In the genomic region with DNA sequence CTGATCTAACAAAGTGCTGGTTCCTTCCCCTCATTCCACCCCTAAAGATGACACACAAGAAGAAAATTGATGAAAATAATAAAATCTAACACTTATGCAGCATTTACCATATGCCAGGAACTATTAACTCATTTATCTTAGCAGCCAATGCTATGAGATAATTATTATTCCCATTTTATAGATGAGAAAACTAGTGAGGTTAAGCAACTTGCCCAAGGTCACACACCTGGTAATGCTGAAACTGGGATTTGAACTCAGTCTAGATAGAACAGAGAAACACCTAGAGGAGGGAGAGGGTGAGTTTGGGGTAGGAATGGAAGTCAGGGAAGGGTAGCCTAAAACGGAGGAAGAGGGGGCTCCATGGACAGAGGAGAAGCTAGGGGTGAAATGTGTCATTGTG, we compare ENCODE assay signal across 30 cellular contexts. TPM values are rescaled to one million over a fixed set of nuclear protein-coding genes. Genes with fewer than 3 reads are reported as not detected.
A peak's percentile ranks its signal among the peaks of the same experiment; 100 is the strongest.
DNase-seq lines count a peak whose midpoint lies in the region; ATAC-seq and TF ChIP-seq lines count a peak whose summit lies in the region.
"Had no signal": no experiment of that assay in that cellular context is flagged by ENCODE, and none has a peak within 500 bp of the region (broad histone marks: within the 10 kb centered on the region; RNA-seq: fewer than 3 reads in every experiment).

No MANE protein-coding gene starts in this region.

- TF ChIP-seq CTCF in neural crest cell (conservative IDR thresholded peaks at IDR 0.05) (no peak), colonic mucosa (IDR thresholded peaks at IDR 0.05) (no peak)

- H3K4me3 ChIP-seq in CD8-positive, alpha-beta memory T cell (ENCODE audit: low read length): no peak overlapping the region
- no peak overlapping the region for H3K4me3 ChIP-seq in colonic mucosa
- H3K4me3 ChIP-seq: A549, breast epithelium, heart right ventricle, lung, thoracic aorta, vagina had no signal

- H3K4me3 Mint-ChIP-seq in activated T-cell treated with anti-CD3 and anti-CD28 coated beads, Interleukin-2, amount 50 U/mL, for 24 hours: no peak overlapping the region
- no peak overlapping the region for H3K4me3 Mint-ChIP-seq in CD8-positive, alpha-beta memory T cell
- H3K4me3 Mint-ChIP-seq in activated naive CD8-positive, alpha-beta T cell treated with anti-CD3 and anti-CD28 coated beads for 36 hours: no peak overlapping the region
- H3K4me3 Mint-ChIP-seq in neural crest cell: peak overlapping the region; percentile 61
- H3K4me3 Mint-ChIP-seq: IgD-negative memory B cell had no signal

- H3K36me3 ChIP-seq in CD8-positive, alpha-beta memory T cell (ENCODE audit: insufficient read depth, low read length): no peaks in the 10 kb centered on the region
- H3K36me3 ChIP-seq in colonic mucosa: no peaks in the 10 kb centered on the region
- H3K36me3 ChIP-seq: breast epithelium, neutrophil, vagina had no signal

- intact Hi-C loops in colonic mucosa (cut with DNase I): no loop called here

- peaks cover 42% of the 10 kb centered on the region for H3K4me1 Mint-ChIP-seq in activated T-cell treated with anti-CD3 and anti-CD28 coated beads, Interleukin-2, amount 50 U/mL, for 24 hours (ENCODE audit: low read depth)
- H3K4me1 Mint-ChIP-seq in CD8-positive, alpha-beta memory T cell: peaks cover 14 to 36% (median 14%) of the 10 kb centered on the region in 3 donors
- H3K4me1 Mint-ChIP-seq in activated naive CD8-positive, alpha-beta T cell treated with anti-CD3 and anti-CD28 coated beads for 36 hours: peaks cover 26% of the 10 kb centered on the region
- peaks cover 15% of the 10 kb centered on the region for H3K4me1 Mint-ChIP-seq in neural crest cell

- H3K27me3 ChIP-seq in CD8-positive, alpha-beta memory T cell (ENCODE audit: insufficient read depth, low read length, poor library complexity, severe bottlenecking): no peaks in the 10 kb centered on the region
- H3K27me3 ChIP-seq in colonic mucosa: no peaks in the 10 kb centered on the region
- H3K27me3 ChIP-seq: heart right ventricle, neutrophil, vagina had no signal

- H3K4me1 ChIP-seq in CD8-positive, alpha-beta memory T cell (ENCODE audit: insufficient read depth, low read length): no peaks in the 10 kb centered on the region
- H3K4me1 ChIP-seq in colonic mucosa: no peaks in the 10 kb centered on the region
- H3K4me1 ChIP-seq: breast epithelium, vagina had no signal

- no peak overlapping the region for H3K9ac ChIP-seq in colonic mucosa (ENCODE audit: low read depth in 2 of 2, low read length in 2 of 2)

- no peaks in the 10 kb centered on the region for H3K9me3 Mint-ChIP-seq in activated T-cell treated with anti-CD3 and anti-CD28 coated beads, Interleukin-2, amount 50 U/mL, for 24 hours
- H3K9me3 Mint-ChIP-seq in CD8-positive, alpha-beta memory T cell: no peaks in the 10 kb centered on the region
- no peaks in the 10 kb centered on the region for H3K9me3 Mint-ChIP-seq in activated naive CD8-positive, alpha-beta T cell treated with anti-CD3 and anti-CD28 coated beads for 36 hours
- peaks cover 4% of the 10 kb centered on the region for H3K9me3 Mint-ChIP-seq in neural crest cell
- H3K9me3 Mint-ChIP-seq: effector memory CD8-positive, alpha-beta T cell; IgD-negative memory B cell had no signal

- H3K27ac Mint-ChIP-seq in activated T-cell treated with anti-CD3 and anti-CD28 coated beads, Interleukin-2, amount 50 U/mL, for 24 hours: peak overlapping the region; percentile 12
- H3K27ac Mint-ChIP-seq in CD8-positive, alpha-beta memory T cell: peak overlapping the region in 5 of 8 donors; percentile 27 to 66 (median 33)
- peak overlapping the region; percentile 50 for H3K27ac Mint-ChIP-seq in activated naive CD8-positive, alpha-beta T cell treated with anti-CD3 and anti-CD28 coated beads for 36 hours
- no peak overlapping the region for H3K27ac Mint-ChIP-seq in neural crest cell (ENCODE audit: unreplicated experiment)

- no peaks in the 10 kb centered on the region for H3K9me3 ChIP-seq in CD8-positive, alpha-beta memory T cell (ENCODE audit: low read length)
- H3K9me3 ChIP-seq in colonic mucosa: no peaks in the 10 kb centered on the region
- H3K9me3 ChIP-seq: A549, breast epithelium, heart right ventricle, neutrophil, thoracic aorta, vagina had no signal

- no peak for ATAC-seq in GM21360 (IDR thresholded peaks at IDR 0.05; ENCODE audit: unreplicated experiment)
- ATAC-seq: A549; effector memory CD8-positive, alpha-beta T cell; HCT116; heart right ventricle; PC-3; SK-N-SH treated with all-trans-retinoic acid at 6 μM for 48 hours had no signal

- no peak for DNase-seq in activated T-cell treated with anti-CD3 and anti-CD28 coated beads, Interleukin-2, amount 50 U/mL, for 24 hours
- DNase-seq in activated T-cell treated with anti-CD3 and anti-CD28 coated beads, Interleukin-2, amount 50 U/mL, for 48 hours: no peak
- no peak for DNase-seq in CD8-positive, alpha-beta memory T cell
- DNase-seq in activated naive CD8-positive, alpha-beta T cell treated with anti-CD3 and anti-CD28 coated beads for 36 hours: no peak
- DNase-seq in neural crest cell (ENCODE audit: low read depth, low spot score): no peak
- DNase-seq in colonic mucosa: no peak
- DNase-seq in GM03348 (ENCODE audit: low spot score): no peak
- DNase-seq: activated CD8-positive, alpha-beta memory T cell treated with anti-CD3 and anti-CD28 coated beads, Interleukin-2, amount 50 U/mL, for 48 hours; activated gamma-delta T cell; effector memory CD8-positive, alpha-beta T cell; GDM1; heart right ventricle; kidney glomerular epithelial cell; NCI-H1092; NCI-H187; NCI-H2171 treated with DMSO at 0.1 percent for 48 hours; NCI-H524 treated with DMSO at 0.1 percent for 48 hours; PC-3; stimulated activated CD4-positive, alpha-beta T cell treated with anti-CD3 and anti-CD28 coated beads, Interleukin-15, amount 100 ng/mL, for 24 hours; stimulated activated naive CD4-positive, alpha-beta T cell treated with Interleukin-2 at 50 U/mL for 16 hours had no signal

- POLR2A ChIA-PET in CD8-positive, alpha-beta memory T cell (lab: Charles Lee): interaction anchor here (0.6 to 1.2 kb wide), 2 partner anchors 10 to 19 kb away, joined by 3 to 4 read pairs; a partner anchor contains a TSS

- CTCF ChIA-PET in CD8-positive, alpha-beta memory T cell (lab: Charles Lee): no interaction called here

- H3K36me3 Mint-ChIP-seq in activated T-cell treated with anti-CD3 and anti-CD28 coated beads, Interleukin-2, amount 50 U/mL, for 24 hours (ENCODE audit: low read depth): peaks cover 70% of the 10 kb centered on the region
- peaks cover 0 to 61% (median 6%) of the 10 kb centered on the region in 3 donors for H3K36me3 Mint-ChIP-seq in CD8-positive, alpha-beta memory T cell
- peaks cover 43% of the 10 kb centered on the region for H3K36me3 Mint-ChIP-seq in activated naive CD8-positive, alpha-beta T cell treated with anti-CD3 and anti-CD28 coated beads for 36 hours
- H3K36me3 Mint-ChIP-seq in neural crest cell (ENCODE audit: low read depth): peaks cover 36% of the 10 kb centered on the region

- peaks cover 6% of the 10 kb centered on the region for H3K27me3 Mint-ChIP-seq in activated T-cell treated with anti-CD3 and anti-CD28 coated beads, Interleukin-2, amount 50 U/mL, for 24 hours
- H3K27me3 Mint-ChIP-seq in CD8-positive, alpha-beta memory T cell: no peaks in the 10 kb centered on the region
- H3K27me3 Mint-ChIP-seq in activated naive CD8-positive, alpha-beta T cell treated with anti-CD3 and anti-CD28 coated beads for 36 hours: no peaks in the 10 kb centered on the region
- H3K27me3 Mint-ChIP-seq in neural crest cell (ENCODE audit: low read depth): no peaks in the 10 kb centered on the region
- H3K27me3 Mint-ChIP-seq: effector memory CD8-positive, alpha-beta T cell; IgD-negative memory B cell had no signal

- no peak overlapping the region for H3K27ac ChIP-seq in CD8-positive, alpha-beta memory T cell (ENCODE audit: low read depth, low read length)
- H3K27ac ChIP-seq in colonic mucosa: no peak overlapping the region
- H3K27ac ChIP-seq: A549, breast epithelium, heart right ventricle, neutrophil, thoracic aorta, vagina had no signal

RNA-seq across cellular contexts. Expression of a gene that starts 18.6 kb away (rescaled TPM):
- 100 to 1,000 TPM; 318 to 331 TPM for total RNA-seq in CD8-positive, alpha-beta memory T cell
- polyA plus RNA-seq in CD8-positive, alpha-beta memory T cell: 168 TPM
- 100 to 1,000 TPM; 382 to 393 TPM for total RNA-seq in activated naive CD8-positive, alpha-beta T cell treated with anti-CD3 and anti-CD28 coated beads for 36 hours
- total RNA-seq in neural crest cell (532 and 541 TPM in 2 replicates), colonic mucosa (100 to 1,000 TPM; 103 to 139 TPM)
